In genomic region chr5:306011-306805, GRCh38 we compare ENCODE assay signal across 18 cellular contexts. TPM values are rescaled to one million over a fixed set of nuclear protein-coding genes. Genes with fewer than 3 reads are reported as not detected.
A peak's percentile ranks its signal among the peaks of the same experiment; 100 is the strongest.
DNase-seq lines count a peak whose midpoint lies in the region; ATAC-seq and TF ChIP-seq lines count a peak whose summit lies in the region.
"Had no signal": no experiment of that assay in that cellular context is flagged by ENCODE, and none has a peak within 500 bp of the region (broad histone marks: within the 10 kb centered on the region; RNA-seq: fewer than 3 reads in every experiment).

No MANE protein-coding gene starts in this region.

- H3K27ac ChIP-seq in cardiac muscle cell (peak overlapping the region; percentile 48), right atrium auricular region (no peak overlapping the region), WERI-Rb-1 (no peak overlapping the region), upper lobe of right lung (no peak overlapping the region)

- no peaks in the 10 kb centered on the region for H3K36me3 ChIP-seq in cardiac muscle cell
- H3K36me3 ChIP-seq in right atrium auricular region = peaks cover 30% of the 10 kb centered on the region
- peaks cover 32% of the 10 kb centered on the region for H3K36me3 ChIP-seq in WERI-Rb-1
- H3K36me3 ChIP-seq in upper lobe of right lung = peaks cover 43% of the 10 kb centered on the region

- ATAC-seq in upper lobe of right lung (no peak), GM21526 (IDR thresholded peaks at IDR 0.05; ENCODE audit: low FRiP score, unreplicated experiment) (no peak)
- ATAC-seq: CD8-positive, alpha-beta T cell had no signal

- H3K4me3 ChIP-seq in cardiac muscle cell (no peak overlapping the region), right atrium auricular region (no peak overlapping the region), WERI-Rb-1 (ENCODE audit: low read depth, low read length) (no peak overlapping the region), upper lobe of right lung (no peak overlapping the region)

- no peak for TF ChIP-seq CTCF in cardiac muscle cell (IDR thresholded peaks at IDR 0.05; ENCODE audit: low read depth, low read length)
- no peak for TF ChIP-seq CTCF in right atrium auricular region (IDR thresholded peaks at IDR 0.05)
- no peak for TF ChIP-seq CTCF in WERI-Rb-1 (IDR thresholded peaks at IDR 0.05; ENCODE audit: low read depth, low read length)
- no peak for TF ChIP-seq CTCF in upper lobe of right lung (IDR thresholded peaks at IDR 0.05)

- H3K4me1 ChIP-seq in cardiac muscle cell (ENCODE audit: low read depth) (peaks cover 6% of the 10 kb centered on the region), right atrium auricular region (no peaks in the 10 kb centered on the region), upper lobe of right lung (no peaks in the 10 kb centered on the region)

- no peaks in the 10 kb centered on the region for H3K27me3 ChIP-seq in cardiac muscle cell
- no peaks in the 10 kb centered on the region for H3K27me3 ChIP-seq in right atrium auricular region
- no peaks in the 10 kb centered on the region for H3K27me3 ChIP-seq in WERI-Rb-1 (ENCODE audit: insufficient read depth, low read depth, severe bottlenecking)
- no peaks in the 10 kb centered on the region for H3K27me3 ChIP-seq in upper lobe of right lung

- intact Hi-C loops in upper lobe of right lung (cut with DNase I) = no loop called here

- no peaks in the 10 kb centered on the region for H3K9me3 ChIP-seq in cardiac muscle cell (ENCODE audit: low read depth)
- H3K9me3 ChIP-seq in right atrium auricular region = no peaks in the 10 kb centered on the region
- H3K9me3 ChIP-seq in WERI-Rb-1 (ENCODE audit: severe bottlenecking) = no peaks in the 10 kb centered on the region
- H3K9me3 ChIP-seq in upper lobe of right lung = no peaks in the 10 kb centered on the region

- DNase-seq in cardiac muscle cell (ENCODE audit: low read depth in 1 of 2, low spot score in 1 of 2) = no peak
- no peak for DNase-seq in right atrium auricular region (ENCODE audit: low spot score)
- peak; percentile 6 for DNase-seq in WERI-Rb-1
- peak; percentile 74 for DNase-seq in mesenteric fat pad (ENCODE audit: low spot score)
- DNase-seq in upper lobe of right lung = peak; percentile 46
- no peak for DNase-seq in kidney tubule cell (ENCODE audit: low spot score)
- DNase-seq in NCI-H748 (lab: John Stamatoyannopoulos, UW; ENCODE audit: unreplicated experiment) = no peak
- DNase-seq: ACHN; CD8-positive, alpha-beta T cell; DND-41; GDM1; GOT3; MV-4-11; NCI-H1417 treated with DMSO at 0.1 percent for 48 hours; NCI-H2029; NCI-H2171 treated with DMSO at 0.1 percent for 48 hours; NCI-H510A had no signal

RNA-seq across cellular contexts. Expression of gene AHRR, which starts 15.3 kb away (rescaled TPM):
- total RNA-seq in cardiac muscle cell = 1.2 and 1.4 TPM in 2 replicates
- polyA plus RNA-seq in cardiac muscle cell = 0.34 and 0.99 TPM in 2 replicates
- under 1 TPM; 0.12 to 0.30 TPM for total RNA-seq in right atrium auricular region
- total RNA-seq in mesenteric fat pad = 4.5 TPM
- 11.3 TPM for total RNA-seq in upper lobe of right lung

RNA-seq across cellular contexts. Expression of gene PDCD6, which starts 34.8 kb away (rescaled TPM):
- total RNA-seq in cardiac muscle cell (69.6 and 101 TPM in 2 replicates), right atrium auricular region (10 to 100 TPM; 38.1 to 46.1 TPM), mesenteric fat pad (66.7 TPM), upper lobe of right lung (69.5 TPM)
- 115 and 145 TPM in 2 replicates for polyA plus RNA-seq in cardiac muscle cell

Comparison
In these comparisons a context has a peak if more than half of its experiments do, and no peak if none do; other contexts are left out.
1. DNase-seq: peak in WERI-Rb-1 (single experiment), mesenteric fat pad (single experiment) and upper lobe of right lung (single experiment); none in cardiac muscle cell (0 of 2), right atrium auricular region (single experiment), kidney tubule cell (single experiment) and NCI-H748 (single experiment).